In the genomic region with DNA sequence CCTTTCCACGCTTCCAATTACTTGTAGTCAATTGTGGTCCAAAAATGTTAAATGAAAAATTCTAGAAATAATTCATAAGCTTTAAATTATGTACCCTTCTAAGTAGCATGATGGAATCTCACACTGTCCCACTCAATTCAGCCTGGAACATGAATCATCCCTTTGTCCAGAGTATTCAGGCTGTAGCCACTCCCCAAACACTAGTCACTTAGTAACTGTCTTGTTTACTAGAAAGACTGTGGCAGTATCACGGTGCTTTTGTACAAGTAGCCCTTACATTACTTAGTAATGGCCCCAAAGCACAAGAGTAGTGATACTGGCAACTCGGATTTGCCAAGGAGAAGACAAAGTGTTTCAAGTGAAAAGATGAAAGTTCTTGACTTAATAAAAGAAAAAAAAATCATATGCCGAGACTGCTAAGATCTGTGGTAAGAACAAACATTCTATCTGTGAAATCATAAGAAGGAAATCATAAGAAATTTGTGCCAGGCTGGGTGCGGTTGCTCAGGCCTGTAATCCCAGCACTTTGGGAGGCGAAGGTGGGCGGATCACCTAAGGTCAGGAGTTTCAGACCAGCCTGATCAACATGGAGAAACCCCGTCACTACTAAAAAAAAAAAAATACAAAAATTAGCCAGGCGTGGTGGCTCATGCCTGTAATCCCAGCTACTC, we compare ENCODE assay signal across 1 cellular context.
TF ChIP-seq lines count a peak whose summit lies in the region.

No MANE protein-coding gene starts in this region.

TF ChIP-seq in WTC11, 78 proteins besides CTCF, POLR2A, EP300 and RAD21 (continued from another document):
- TF ChIP-seq, protein P1, sequence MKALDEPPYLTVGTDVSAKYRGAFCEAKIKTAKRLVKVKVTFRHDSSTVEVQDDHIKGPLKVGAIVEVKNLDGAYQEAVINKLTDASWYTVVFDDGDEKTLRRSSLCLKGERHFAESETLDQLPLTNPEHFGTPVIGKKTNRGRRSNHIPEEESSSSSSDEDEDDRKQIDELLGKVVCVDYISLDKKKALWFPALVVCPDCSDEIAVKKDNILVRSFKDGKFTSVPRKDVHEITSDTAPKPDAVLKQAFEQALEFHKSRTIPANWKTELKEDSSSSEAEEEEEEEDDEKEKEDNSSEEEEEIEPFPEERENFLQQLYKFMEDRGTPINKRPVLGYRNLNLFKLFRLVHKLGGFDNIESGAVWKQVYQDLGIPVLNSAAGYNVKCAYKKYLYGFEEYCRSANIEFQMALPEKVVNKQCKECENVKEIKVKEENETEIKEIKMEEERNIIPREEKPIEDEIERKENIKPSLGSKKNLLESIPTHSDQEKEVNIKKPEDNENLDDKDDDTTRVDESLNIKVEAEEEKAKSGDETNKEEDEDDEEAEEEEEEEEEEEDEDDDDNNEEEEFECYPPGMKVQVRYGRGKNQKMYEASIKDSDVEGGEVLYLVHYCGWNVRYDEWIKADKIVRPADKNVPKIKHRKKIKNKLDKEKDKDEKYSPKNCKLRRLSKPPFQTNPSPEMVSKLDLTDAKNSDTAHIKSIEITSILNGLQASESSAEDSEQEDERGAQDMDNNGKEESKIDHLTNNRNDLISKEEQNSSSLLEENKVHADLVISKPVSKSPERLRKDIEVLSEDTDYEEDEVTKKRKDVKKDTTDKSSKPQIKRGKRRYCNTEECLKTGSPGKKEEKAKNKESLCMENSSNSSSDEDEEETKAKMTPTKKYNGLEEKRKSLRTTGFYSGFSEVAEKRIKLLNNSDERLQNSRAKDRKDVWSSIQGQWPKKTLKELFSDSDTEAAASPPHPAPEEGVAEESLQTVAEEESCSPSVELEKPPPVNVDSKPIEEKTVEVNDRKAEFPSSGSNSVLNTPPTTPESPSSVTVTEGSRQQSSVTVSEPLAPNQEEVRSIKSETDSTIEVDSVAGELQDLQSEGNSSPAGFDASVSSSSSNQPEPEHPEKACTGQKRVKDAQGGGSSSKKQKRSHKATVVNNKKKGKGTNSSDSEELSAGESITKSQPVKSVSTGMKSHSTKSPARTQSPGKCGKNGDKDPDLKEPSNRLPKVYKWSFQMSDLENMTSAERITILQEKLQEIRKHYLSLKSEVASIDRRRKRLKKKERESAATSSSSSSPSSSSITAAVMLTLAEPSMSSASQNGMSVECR (CRISPR knock-in tag; IDR thresholded peaks at IDR 0.05; ENCODE audit: borderline replicate concordance): no peak
- TF ChIP-seq ZNF138 (CRISPR knock-in tag; conservative IDR thresholded peaks at IDR 0.05): no peak
- TF ChIP-seq, protein P2, sequence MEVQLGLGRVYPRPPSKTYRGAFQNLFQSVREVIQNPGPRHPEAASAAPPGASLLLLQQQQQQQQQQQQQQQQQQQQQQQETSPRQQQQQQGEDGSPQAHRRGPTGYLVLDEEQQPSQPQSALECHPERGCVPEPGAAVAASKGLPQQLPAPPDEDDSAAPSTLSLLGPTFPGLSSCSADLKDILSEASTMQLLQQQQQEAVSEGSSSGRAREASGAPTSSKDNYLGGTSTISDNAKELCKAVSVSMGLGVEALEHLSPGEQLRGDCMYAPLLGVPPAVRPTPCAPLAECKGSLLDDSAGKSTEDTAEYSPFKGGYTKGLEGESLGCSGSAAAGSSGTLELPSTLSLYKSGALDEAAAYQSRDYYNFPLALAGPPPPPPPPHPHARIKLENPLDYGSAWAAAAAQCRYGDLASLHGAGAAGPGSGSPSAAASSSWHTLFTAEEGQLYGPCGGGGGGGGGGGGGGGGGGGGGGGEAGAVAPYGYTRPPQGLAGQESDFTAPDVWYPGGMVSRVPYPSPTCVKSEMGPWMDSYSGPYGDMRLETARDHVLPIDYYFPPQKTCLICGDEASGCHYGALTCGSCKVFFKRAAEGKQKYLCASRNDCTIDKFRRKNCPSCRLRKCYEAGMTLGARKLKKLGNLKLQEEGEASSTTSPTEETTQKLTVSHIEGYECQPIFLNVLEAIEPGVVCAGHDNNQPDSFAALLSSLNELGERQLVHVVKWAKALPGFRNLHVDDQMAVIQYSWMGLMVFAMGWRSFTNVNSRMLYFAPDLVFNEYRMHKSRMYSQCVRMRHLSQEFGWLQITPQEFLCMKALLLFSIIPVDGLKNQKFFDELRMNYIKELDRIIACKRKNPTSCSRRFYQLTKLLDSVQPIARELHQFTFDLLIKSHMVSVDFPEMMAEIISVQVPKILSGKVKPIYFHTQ (CRISPR knock-in tag; IDR thresholded peaks at IDR 0.05): no peak
